21 cellular contexts compared by ENCODE assay signal in the genomic region with DNA sequence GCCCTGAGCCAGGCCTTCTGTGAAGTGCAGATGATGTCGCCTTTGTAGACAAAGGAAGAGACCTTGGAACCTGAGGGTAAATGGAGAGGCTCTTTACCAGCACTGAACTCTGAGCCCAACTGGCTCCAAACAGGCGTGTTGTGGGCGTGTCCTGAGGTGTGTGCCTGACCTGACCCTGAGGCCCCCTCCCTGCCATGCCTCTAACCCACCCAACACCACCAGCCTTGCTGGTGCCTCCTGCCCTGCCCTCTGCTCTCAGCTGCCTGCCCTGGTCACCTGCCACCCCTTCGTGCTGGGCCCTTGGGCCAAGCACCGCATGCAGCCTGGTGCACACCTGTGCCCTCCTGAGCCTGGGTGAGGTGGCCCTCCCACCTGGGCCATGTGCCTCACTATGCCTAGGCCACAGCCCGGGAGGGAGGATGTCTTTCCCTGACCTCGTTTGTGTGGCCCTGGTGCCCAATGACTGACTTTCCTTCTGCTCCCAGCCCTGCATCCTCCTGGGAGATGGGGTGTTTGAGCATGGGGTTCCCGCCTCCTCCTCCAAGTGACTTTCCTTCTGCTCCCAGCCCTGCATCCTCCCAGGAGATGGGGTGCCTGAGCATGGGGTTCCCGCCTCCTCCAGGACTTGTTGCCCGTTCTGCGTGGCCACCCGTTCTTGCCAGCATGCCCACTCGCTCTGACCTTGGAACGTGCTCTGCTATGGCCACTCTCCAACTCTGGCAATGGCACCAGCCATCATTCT.
"Had no signal": no experiment of that assay in that cellular context is flagged by ENCODE, and none has a peak within 500 bp of the region (broad histone marks: within the 10 kb centered on the region; RNA-seq: fewer than 3 reads in every experiment).

No MANE protein-coding gene starts in this region.

- FAIRE-seq: TTC549, urothelium cell line had no signal

- H3K4me3 Mint-ChIP-seq: activated B cell treated with CpG ODN at 0.5 μM for 24 hours; activated CD8-positive, alpha-beta T cell treated with anti-CD3 and anti-CD28 coated beads for 36 hours; activated T-helper 17 cell treated with anti-CD3 and anti-CD28 coated beads, Interleukin-2, amount 50 U/mL, for 72 hours; central memory CD8-positive, alpha-beta T cell; immature natural killer cell; naive thymus-derived CD8-positive, alpha-beta T cell had no signal

- H3K9me3 Mint-ChIP-seq: activated B cell treated with CpG ODN at 0.5 μM for 24 hours; activated CD8-positive, alpha-beta T cell treated with anti-CD3 and anti-CD28 coated beads for 36 hours; activated T-helper 17 cell treated with anti-CD3 and anti-CD28 coated beads, Interleukin-2, amount 50 U/mL, for 72 hours; central memory CD8-positive, alpha-beta T cell; immature natural killer cell; naive thymus-derived CD8-positive, alpha-beta T cell had no signal

- H3K4me1 ChIP-seq: ascending aorta, colonic mucosa, gastroesophageal sphincter, heart left ventricle, sigmoid colon, spleen had no signal

- H3K4me3 ChIP-seq: ascending aorta, colonic mucosa, gastroesophageal sphincter, heart left ventricle, sigmoid colon, spleen had no signal

- H3K27me3 Mint-ChIP-seq: activated CD8-positive, alpha-beta T cell treated with anti-CD3 and anti-CD28 coated beads for 36 hours; activated T-helper 17 cell treated with anti-CD3 and anti-CD28 coated beads, Interleukin-2, amount 50 U/mL, for 72 hours; naive thymus-derived CD8-positive, alpha-beta T cell had no signal

- H3K27me3 ChIP-seq: ascending aorta, colonic mucosa, gastroesophageal sphincter, heart left ventricle, sigmoid colon, spleen had no signal

- DNase-seq: activated B cell treated with CpG ODN at 0.5 μM for 24 hours; activated CD4-positive, alpha-beta T cell treated with anti-CD3 and anti-CD28 coated beads for 4 hours; activated CD8-positive, alpha-beta T cell treated with anti-CD3 and anti-CD28 coated beads for 36 hours; activated naive CD4-positive, alpha-beta T cell; activated T-cell treated with anti-CD3 and anti-CD28 coated beads, Interleukin-2, amount 50 U/mL, for 1 hour; colonic mucosa; effector CD4-positive, alpha-beta T cell; heart left ventricle; immature natural killer cell; mesendoderm; naive thymus-derived CD8-positive, alpha-beta T cell; nucleus accumbens; sigmoid colon; spleen; stimulated activated naive CD4-positive, alpha-beta T cell had no signal

- ATAC-seq: activated CD8-positive, alpha-beta T cell treated with anti-CD3 and anti-CD28 coated beads for 36 hours; activated T-helper 17 cell treated with anti-CD3 and anti-CD28 coated beads, Interleukin-2, amount 50 U/mL, for 72 hours; gastroesophageal sphincter; heart left ventricle; naive thymus-derived CD8-positive, alpha-beta T cell had no signal

- H3K27ac ChIP-seq: ascending aorta, colonic mucosa, gastroesophageal sphincter, heart left ventricle, sigmoid colon, spleen had no signal

- H3K4me1 Mint-ChIP-seq: activated B cell treated with CpG ODN at 0.5 μM for 24 hours; activated T-helper 17 cell treated with anti-CD3 and anti-CD28 coated beads, Interleukin-2, amount 50 U/mL, for 72 hours; central memory CD8-positive, alpha-beta T cell; immature natural killer cell; naive thymus-derived CD8-positive, alpha-beta T cell had no signal

- H3K36me3 ChIP-seq: ascending aorta, colonic mucosa, gastroesophageal sphincter, heart left ventricle, sigmoid colon had no signal

- H3K36me3 Mint-ChIP-seq: immature natural killer cell; naive thymus-derived CD8-positive, alpha-beta T cell had no signal

- H3K27ac Mint-ChIP-seq: activated B cell treated with CpG ODN at 0.5 μM for 24 hours; activated CD8-positive, alpha-beta T cell treated with anti-CD3 and anti-CD28 coated beads for 36 hours; activated T-helper 17 cell treated with anti-CD3 and anti-CD28 coated beads, Interleukin-2, amount 50 U/mL, for 72 hours; immature natural killer cell; naive thymus-derived CD8-positive, alpha-beta T cell had no signal

- H3K9me3 ChIP-seq: ascending aorta, colonic mucosa, gastroesophageal sphincter, heart left ventricle, sigmoid colon, spleen had no signal
